8 cellular contexts compared by ENCODE assay signal in the genomic region with DNA sequence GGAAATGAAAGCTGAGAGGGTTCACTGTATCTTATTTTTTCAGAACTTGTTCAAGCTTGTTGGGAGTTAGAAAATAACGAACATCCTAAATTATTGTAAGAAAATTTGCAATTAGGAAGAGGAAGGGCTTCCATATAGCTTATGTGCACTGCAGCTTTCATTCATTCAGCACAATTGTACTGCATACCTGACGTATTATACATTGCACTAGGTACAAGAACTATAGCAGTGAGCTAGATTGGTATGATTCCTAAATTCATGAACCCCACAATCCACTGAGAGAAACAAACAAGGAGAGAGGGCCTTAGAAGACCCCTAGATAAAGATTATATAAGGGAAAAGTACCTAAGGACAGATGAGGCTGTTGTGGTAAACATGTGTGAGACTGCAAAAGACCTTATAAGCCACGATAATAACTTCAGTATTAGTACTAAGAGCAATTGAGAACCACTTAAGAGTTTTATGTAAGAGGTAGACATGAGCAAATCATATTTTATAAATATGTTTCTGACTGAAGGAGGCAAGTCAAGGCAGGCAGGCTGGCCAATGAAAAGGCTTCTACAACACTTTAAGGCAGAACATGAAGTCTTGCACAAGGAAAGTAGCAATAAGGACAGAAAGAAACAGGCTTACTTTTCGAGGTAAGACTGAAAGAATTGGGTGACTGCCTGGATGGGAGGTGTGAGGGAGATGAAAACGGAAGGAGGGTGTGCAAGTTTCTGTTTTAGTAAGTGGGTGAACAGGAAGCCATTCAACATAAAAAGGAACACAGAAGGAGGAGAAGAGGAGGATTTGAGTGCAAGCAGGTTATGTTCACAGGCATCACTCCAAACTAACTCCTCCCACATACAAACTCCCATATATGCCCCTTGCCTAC.
A peak's percentile ranks its signal among the peaks of the same experiment; 100 is the strongest.
DNase-seq lines count a peak whose midpoint lies in the region; ATAC-seq, FAIRE-seq and TF ChIP-seq lines count a peak whose summit lies in the region.

No MANE protein-coding gene starts in this region.

- FAIRE-seq in H54 (lab: Jason Lieb, UNC): peak; percentile 52

- no peak for TF ChIP-seq POLR2A in H54 (IDR thresholded peaks at IDR 0.05; ENCODE audit: low read depth, low read length)

- DNase-seq in H54 (ENCODE audit: insufficient read length, low spot score): no peak
- peak; percentile 52 for DNase-seq in MV-4-11 (lab: John Stamatoyannopoulos, UW)
- no peak for DNase-seq in DMS114 treated with DMSO at 0.1 percent for 48 hours (lab: John Stamatoyannopoulos, UW; ENCODE audit: unreplicated experiment)
- DNase-seq in NCI-H187 treated with DMSO at 0.1 percent for 48 hours (lab: John Stamatoyannopoulos, UW): no peak
- DNase-seq in T1000 (lab: John Stamatoyannopoulos, UW): no peak
- no peak for DNase-seq in amygdala (lab: John Stamatoyannopoulos, UW)

- ATAC-seq in GM18858 (IDR thresholded peaks at IDR 0.05; ENCODE audit: unreplicated experiment): peak; percentile 98
- ATAC-seq in esophagus mucosa: peak; percentile 81
